ENCODE assay signal across 8 cellular contexts in genomic region chr1:101257500-101258325, GRCh38. TPM values are rescaled to one million over a fixed set of nuclear protein-coding genes. Genes with fewer than 3 reads are reported as not detected.
DNase-seq lines count a peak whose midpoint lies in the region; ATAC-seq lines count a peak whose summit lies in the region.

No MANE protein-coding gene starts in this region.

- H3K36me3 Mint-ChIP-seq in stimulated activated memory B cell treated with anti-CD40 and anti-IgM and Interleukin-4, amounts not matched to agents 10 μg/mL and 1 μg/mL and 100 μg/mL, for 72 hours: no peaks in the 10 kb centered on the region

- no peaks in the 10 kb centered on the region for H3K9me3 Mint-ChIP-seq in stimulated activated memory B cell treated with anti-CD40 and anti-IgM and Interleukin-4, amounts not matched to agents 10 μg/mL and 1 μg/mL and 100 μg/mL, for 72 hours

- H3K9me3 ChIP-seq in MG63: no peaks in the 10 kb centered on the region

- H3K4me1 Mint-ChIP-seq in stimulated activated memory B cell treated with anti-CD40 and anti-IgM and Interleukin-4, amounts not matched to agents 10 μg/mL and 1 μg/mL and 100 μg/mL, for 72 hours: peaks cover 42% of the 10 kb centered on the region

- no peaks in the 10 kb centered on the region for H3K27me3 Mint-ChIP-seq in stimulated activated memory B cell treated with anti-CD40 and anti-IgM and Interleukin-4, amounts not matched to agents 10 μg/mL and 1 μg/mL and 100 μg/mL, for 72 hours

- H3K27me3 ChIP-seq in MG63: no peaks in the 10 kb centered on the region

- DNase-seq in activated CD8-positive, alpha-beta memory T cell treated with anti-CD3 and anti-CD28 coated beads, Interleukin-2, amount 50 U/mL, for 48 hours: peak; percentile 54
- DNase-seq in MG63 (no peak), occipital lobe (lab: John Stamatoyannopoulos, UW) (no peak), mucosa of gallbladder (ENCODE audit: low spot score) (no peak)

- ATAC-seq in GM18499 (IDR thresholded peaks at IDR 0.05; ENCODE audit: insufficient read depth, unreplicated experiment): peak; percentile 78
- peak; percentile 85 for ATAC-seq in GM21528 (IDR thresholded peaks at IDR 0.05; ENCODE audit: low FRiP score, unreplicated experiment)
- ATAC-seq in HG03575 (IDR thresholded peaks at IDR 0.05; ENCODE audit: extremely low read depth, insufficient number of reproducible peaks, low FRiP score, unreplicated experiment): peak; percentile 72
- ATAC-seq in stimulated activated memory B cell treated with anti-CD40 and anti-IgM and Interleukin-4, amounts not matched to agents 10 μg/mL and 1 μg/mL and 100 μg/mL, for 72 hours: peak; percentile 92

- no peak overlapping the region for H3K4me3 Mint-ChIP-seq in stimulated activated memory B cell treated with anti-CD40 and anti-IgM and Interleukin-4, amounts not matched to agents 10 μg/mL and 1 μg/mL and 100 μg/mL, for 72 hours

- H3K36me3 ChIP-seq in MG63: no peaks in the 10 kb centered on the region

- no peak overlapping the region for H3K4me3 ChIP-seq in MG63

- peak overlapping the region; percentile 65 for H3K27ac Mint-ChIP-seq in stimulated activated memory B cell treated with anti-CD40 and anti-IgM and Interleukin-4, amounts not matched to agents 10 μg/mL and 1 μg/mL and 100 μg/mL, for 72 hours

RNA-seq across cellular contexts. Expression of gene S1PR1, which starts 20.9 kb away (rescaled TPM):
- total RNA-seq in MG63 (2014; rRNA removed; shearing (Covaris generic); ENCODE audit: low replicate concordance): 0.30 TPM in 1 of 2 replicates, not detected in the other
- 21.2 TPM for total RNA-seq in occipital lobe
- 14.6 TPM for total RNA-seq in mucosa of gallbladder

Comparison
In these comparisons a context has a peak if more than half of its experiments do, and no peak if none do; other contexts are left out.
1. RNA of gene S1PR1, which starts 20.9 kb away (total RNA-seq): 21.2 TPM in occipital lobe (single experiment) and 14.6 TPM in mucosa of gallbladder (single experiment); 0.30 TPM in MG63; every median in the first group is over 10 times any median in the second.
2. Peak in every context shown above with its lines, with median percentiles within 50 percentile points of each other: ATAC-seq.